Comparison of ENCODE assay signal across 15 cellular contexts in genomic region chr4:128606173-128606572, GRCh38.
DNase-seq lines count a peak whose midpoint lies in the region; ATAC-seq and TF ChIP-seq lines count a peak whose summit lies in the region.
"Had no signal": no experiment of that assay in that cellular context is flagged by ENCODE, and none has a peak within 500 bp of the region (broad histone marks: within the 10 kb centered on the region; RNA-seq: fewer than 3 reads in every experiment).

No MANE protein-coding gene starts in this region.

- 31 to 45% (median 43%) methylated on average over 1 of the region's 1 CpG for WGBS in psoas muscle, 3 donors

- peaks cover 25% of the 10 kb centered on the region for H3K4me1 ChIP-seq in psoas muscle

- H3K9me3 Mint-ChIP-seq in type B pancreatic cell = no peaks in the 10 kb centered on the region
- H3K9me3 Mint-ChIP-seq: activated T-cell treated with anti-CD3 and anti-CD28 coated beads, Interleukin-2, amount 50 U/mL, for 24 hours; natural killer cell had no signal

- no peaks in the 10 kb centered on the region for H3K27me3 Mint-ChIP-seq in type B pancreatic cell

- H3K4me3 ChIP-seq in psoas muscle = no peak overlapping the region
- H3K4me3 ChIP-seq: stomach had no signal

- TF ChIP-seq CTCF in psoas muscle (IDR thresholded peaks at IDR 0.05) (no peak), type B pancreatic cell (conservative IDR thresholded peaks at IDR 0.05) (no peak)

- H3K4me1 Mint-ChIP-seq in type B pancreatic cell (ENCODE audit: unreplicated experiment) = peaks cover 10% of the 10 kb centered on the region
- H3K4me1 Mint-ChIP-seq: natural killer cell had no signal

- DNase-seq in GM04503 (ENCODE audit: low read depth) (peak; percentile 19), RKO (ENCODE audit: low spot score) (peak; percentile 71), psoas muscle (peak; percentile 31 to 77), NCI-H69 (lab: John Stamatoyannopoulos, UW) (no peak), type B pancreatic cell (ENCODE audit: extremely low spot score, unreplicated experiment) (no peak)
- DNase-seq in activated CD8-positive, alpha-beta memory T cell treated with anti-CD3 and anti-CD28 coated beads, Interleukin-2, amount 50 U/mL, for 48 hours = no peak
- DNase-seq: activated T-cell treated with anti-CD3 and anti-CD28 coated beads, Interleukin-2, amount 50 U/mL, for 24 hours; left colon; natural killer cell; NCI-H1417; stomach had no signal

- intact Hi-C loops in psoas muscle (cut with DNase I) = no loop called here

- no peaks in the 10 kb centered on the region for H3K27me3 ChIP-seq in psoas muscle (ENCODE audit: insufficient read depth in 3 of 3, low read length in 2 of 3)
- H3K27me3 ChIP-seq: stomach had no signal

- no peaks in the 10 kb centered on the region for H3K36me3 ChIP-seq in psoas muscle (ENCODE audit: insufficient read depth in 1 of 2, low read depth in 1 of 2)
- H3K36me3 ChIP-seq: stomach had no signal

- peak overlapping the region; percentile 52 for H3K27ac ChIP-seq in psoas muscle
- H3K27ac ChIP-seq: stomach had no signal

- H3K4me3 Mint-ChIP-seq in type B pancreatic cell = no peak overlapping the region
- H3K4me3 Mint-ChIP-seq: activated T-cell treated with anti-CD3 and anti-CD28 coated beads, Interleukin-2, amount 50 U/mL, for 24 hours; natural killer cell had no signal

- no peak overlapping the region for H3K27ac Mint-ChIP-seq in type B pancreatic cell
- H3K27ac Mint-ChIP-seq: activated T-cell treated with anti-CD3 and anti-CD28 coated beads, Interleukin-2, amount 50 U/mL, for 24 hours; natural killer cell had no signal

- no peaks in the 10 kb centered on the region for H3K36me3 Mint-ChIP-seq in type B pancreatic cell
- H3K36me3 Mint-ChIP-seq: natural killer cell had no signal

- no peaks in the 10 kb centered on the region for H3K9me3 ChIP-seq in psoas muscle
- H3K9me3 ChIP-seq: stomach had no signal

- ATAC-seq in esophagus mucosa (peak; percentile 50), psoas muscle (peak; percentile 89 to 95 (median 94)), GM21447 (IDR thresholded peaks at IDR 0.05; ENCODE audit: unreplicated experiment) (no peak)
- ATAC-seq: HepG2, left colon, natural killer cell, Panc1 had no signal

Comparison
In these comparisons a context has a peak if more than half of its experiments do, and no peak if none do; other contexts are left out.
1. DNase-seq: peak in GM04503 (single experiment), RKO (single experiment) and psoas muscle (2 of 2); none in activated CD8-positive, alpha-beta memory T cell treated with anti-CD3 and anti-CD28 coated beads, Interleukin-2, amount 50 U/mL, for 48 hours (single experiment), NCI-H69 (single experiment) and type B pancreatic cell (single experiment).